Comparison of ENCODE assay signal across 13 cellular contexts in the genomic region with DNA sequence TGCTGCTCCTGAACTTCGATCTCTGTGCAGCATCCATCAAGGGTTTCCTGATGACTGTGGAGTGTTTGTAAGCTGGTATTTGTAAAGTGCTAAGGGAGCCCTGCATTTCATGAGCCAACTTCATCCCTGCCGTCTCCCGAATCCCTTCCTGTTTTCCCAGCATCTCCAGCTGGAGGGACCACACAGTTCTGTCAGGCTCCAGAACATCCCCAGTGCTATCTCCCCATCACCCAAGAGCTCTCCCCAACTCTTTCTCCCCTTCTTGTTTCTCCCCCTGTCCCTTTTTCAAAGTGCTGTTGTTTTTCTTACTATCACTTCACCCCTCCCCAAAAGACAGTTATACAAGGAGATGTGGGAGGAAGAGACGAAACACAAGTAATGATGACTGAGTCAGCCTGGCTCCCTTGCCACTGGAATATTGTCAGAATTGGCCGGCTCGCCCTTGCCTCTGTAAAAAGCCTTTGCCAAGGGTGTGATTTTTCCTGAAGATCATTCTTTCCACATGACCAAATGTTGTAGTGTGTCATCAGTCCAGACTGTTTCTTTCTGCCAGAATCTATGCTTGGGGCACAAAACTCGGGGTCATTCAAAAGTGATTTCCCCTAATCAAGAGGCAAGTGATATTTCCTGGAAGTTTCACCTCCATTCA. TPM values are rescaled to one million over a fixed set of nuclear protein-coding genes. Genes with fewer than 3 reads are reported as not detected.
DNase-seq lines count a peak whose midpoint lies in the region; ATAC-seq and TF ChIP-seq lines count a peak whose summit lies in the region.
"Had no signal": no experiment of that assay in that cellular context is flagged by ENCODE, and none has a peak within 500 bp of the region (broad histone marks: within the 10 kb centered on the region; RNA-seq: fewer than 3 reads in every experiment).

No MANE protein-coding gene starts in this region.

- H3K36me3 ChIP-seq in left ventricle myocardium inferior (no peaks in the 10 kb centered on the region), muscle layer of colon (ENCODE audit: insufficient read depth, low read length) (no peaks in the 10 kb centered on the region), vagina (no peaks in the 10 kb centered on the region)

- H3K4me1 Mint-ChIP-seq in chondrocyte (ENCODE audit: low read depth), result peaks cover 26% of the 10 kb centered on the region

- intact Hi-C loops in Right ventricle myocardium inferior (cut with DNase I) (no loop called here), left ventricle myocardium inferior (cut with micrococcal nuclease) (no loop called here), vagina (cut with DNase I) (no loop called here)

- H3K4me3 Mint-ChIP-seq in chondrocyte (ENCODE audit: unreplicated experiment), result no peak overlapping the region
- H3K4me3 Mint-ChIP-seq: H9 had no signal

- H3K27me3 ChIP-seq in left ventricle myocardium inferior (ENCODE audit: low read depth) (no peaks in the 10 kb centered on the region), muscle layer of colon (ENCODE audit: control insufficient read depth in 1 of 2, insufficient read depth in 2 of 2, low read length in 2 of 2) (no peaks in the 10 kb centered on the region), vagina (no peaks in the 10 kb centered on the region)

- H3K9me3 ChIP-seq in left ventricle myocardium inferior (replicated peaks), result no peaks in the 10 kb centered on the region
- H3K9me3 ChIP-seq in muscle layer of colon (ENCODE audit: low read length), result no peaks in the 10 kb centered on the region
- no peaks in the 10 kb centered on the region for H3K9me3 ChIP-seq in vagina

- H3K27ac Mint-ChIP-seq in chondrocyte (ENCODE audit: unreplicated experiment), result peak overlapping the region; percentile 28
- H3K27ac Mint-ChIP-seq: H9 had no signal

- peak overlapping the region; percentile 0 for H3K9ac ChIP-seq in muscle layer of colon (ENCODE audit: low read length)

- H3K36me3 Mint-ChIP-seq in chondrocyte (ENCODE audit: low read depth), result no peaks in the 10 kb centered on the region

- DNase-seq in Right ventricle myocardium inferior (ENCODE audit: missing footprints) (no peak), left ventricle myocardium inferior (no peak), chondrocyte (ENCODE audit: low spot score) (no peak), vagina (ENCODE audit: extremely low spot score in 2 of 2) (peak in 1 of 2 donors; percentile 95), GDM1 (lab: John Stamatoyannopoulos, UW) (no peak)
- no peak for DNase-seq in activated T-cell treated with anti-CD3 and anti-CD28 coated beads, Interleukin-2, amount 50 U/mL, for 1 hour
- DNase-seq: AML-193, H9, NCI-H345, T-helper 9 cell had no signal

- H3K27ac ChIP-seq in left ventricle myocardium inferior (replicated peaks) (no peak overlapping the region), muscle layer of colon (ENCODE audit: low read depth, low read length) (peak overlapping the region; percentile 19), vagina (peak overlapping the region; percentile 93)

- no peak for TF ChIP-seq POLR2A in vagina (IDR thresholded peaks at IDR 0.05)

- TF ChIP-seq CTCF in left ventricle myocardium inferior (IDR thresholded peaks at IDR 0.05; ENCODE audit: borderline replicate concordance) (no peak), chondrocyte (IDR thresholded peaks at IDR 0.05) (no peak), vagina (IDR thresholded peaks at IDR 0.05) (no peak)

- peaks cover 42% of the 10 kb centered on the region for H3K4me1 ChIP-seq in left ventricle myocardium inferior
- peaks cover 31% of the 10 kb centered on the region for H3K4me1 ChIP-seq in muscle layer of colon (ENCODE audit: insufficient read depth, low read length)
- peaks cover 46% of the 10 kb centered on the region for H3K4me1 ChIP-seq in vagina

- ATAC-seq in Right ventricle myocardium inferior, result peak; percentile 21
- no peak for ATAC-seq in HG03469 (IDR thresholded peaks at IDR 0.05; ENCODE audit: unreplicated experiment)
- ATAC-seq: esophagus mucosa had no signal

- H3K27me3 Mint-ChIP-seq in chondrocyte (ENCODE audit: low read depth), result peaks cover 2% of the 10 kb centered on the region

- H3K9me3 Mint-ChIP-seq in chondrocyte (ENCODE audit: low read depth), result no peaks in the 10 kb centered on the region
- H3K9me3 Mint-ChIP-seq: H9 had no signal

- H3K4me3 ChIP-seq in left ventricle myocardium inferior (no peak overlapping the region), muscle layer of colon (ENCODE audit: low read depth in 1 of 2, low read length in 2 of 2) (no peak overlapping the region), vagina (no peak overlapping the region)

RNA-seq across cellular contexts. Expression of a gene that starts 2.7 kb away (rescaled TPM):
- total RNA-seq in Right ventricle myocardium inferior, result 14.7 TPM
- total RNA-seq in left ventricle myocardium inferior, result 15.0 TPM
- 7.9 to 10.4 TPM (median 9.6 TPM) in 3 replicates for total RNA-seq in chondrocyte
- 57.2 TPM for total RNA-seq in vagina

RNA-seq across cellular contexts. Expression of a gene that starts 31.2 kb away (rescaled TPM):
- total RNA-seq in Right ventricle myocardium inferior (not detected), left ventricle myocardium inferior (not detected), chondrocyte (not detected in 3 replicates), vagina (not detected)
- total RNA-seq: esophagus mucosa, H9 had no signal

RNA-seq across cellular contexts. Expression of a gene that starts 49.5 kb away (rescaled TPM):
- total RNA-seq in Right ventricle myocardium inferior, result not detected
- total RNA-seq in left ventricle myocardium inferior, result not detected
- not detected in 3 replicates for total RNA-seq in chondrocyte
- total RNA-seq in vagina, result not detected
- total RNA-seq: H9 had no signal
